In genomic region chr7:31466036-31466435, GRCh38 we compare ENCODE assay signal across 20 cellular contexts. TPM values are rescaled to one million over a fixed set of nuclear protein-coding genes. Genes with fewer than 3 reads are reported as not detected.
DNase-seq lines count a peak whose midpoint lies in the region; ATAC-seq and TF ChIP-seq lines count a peak whose summit lies in the region.
"Had no signal": no experiment of that assay in that cellular context is flagged by ENCODE, and none has a peak within 500 bp of the region (broad histone marks: within the 10 kb centered on the region; RNA-seq: fewer than 3 reads in every experiment).

No MANE protein-coding gene starts in this region.

- peaks cover 51% of the 10 kb centered on the region for H3K4me1 ChIP-seq in GM23338 (ENCODE audit: insufficient read depth)
- H3K4me1 ChIP-seq: left ventricle myocardium inferior had no signal

- H2AFZ ChIP-seq in GM23338: no peak overlapping the region
- H2AFZ ChIP-seq: PC-9 had no signal

- H3K4me3 Mint-ChIP-seq in GM23338 (peak overlapping the region; percentile 25; the same call in 2 of the 3 replicates), nephron progenitor cell (no peak overlapping the region)
- H3K4me3 Mint-ChIP-seq: activated naive CD8-positive, alpha-beta T cell; T-helper 17 cell had no signal

- H3K4me1 Mint-ChIP-seq in GM23338 (peaks cover 69% of the 10 kb centered on the region), nephron progenitor cell (peaks cover 10% of the 10 kb centered on the region)
- H3K4me1 Mint-ChIP-seq: T-helper 17 cell had no signal

- H3K79me2 ChIP-seq in GM23338 (replicated peaks; ENCODE audit: insufficient read depth): no peaks in the 10 kb centered on the region

- H3K27ac ChIP-seq in GM23338 (ENCODE audit: low read depth): peak overlapping the region; percentile 75
- H3K27ac ChIP-seq: coronary artery, left ventricle myocardium inferior, PC-9 had no signal

- ATAC-seq in GM18517 (IDR thresholded peaks at IDR 0.05; ENCODE audit: unreplicated experiment) (peak; percentile 53), GM23338 (peak; percentile 96)
- ATAC-seq: mucosa of descending colon, T-helper 17 cell had no signal

- H3K27me3 Mint-ChIP-seq in GM23338 (ENCODE audit: insufficient read depth, low read depth, poor library complexity): peaks cover 24% of the 10 kb centered on the region
- H3K27me3 Mint-ChIP-seq in nephron progenitor cell (ENCODE audit: low read depth, poor library complexity): peaks cover 12% of the 10 kb centered on the region
- H3K27me3 Mint-ChIP-seq: activated naive CD8-positive, alpha-beta T cell; T-helper 17 cell had no signal

- no peaks in the 10 kb centered on the region for H4K20me1 ChIP-seq in GM23338 (replicated peaks; ENCODE audit: insufficient read depth)

- H3K27me3 ChIP-seq in GM23338 (ENCODE audit: insufficient read depth): peaks cover 31% of the 10 kb centered on the region

- H3K4me3 ChIP-seq in GM23338: peak overlapping the region; percentile 7; the same call in 1 of the 2 replicates
- H3K4me3 ChIP-seq: coronary artery, HAP-1, left ventricle myocardium inferior, mucosa of descending colon, PC-9 had no signal

- peak overlapping the region; percentile 23 for H3K4me2 ChIP-seq in GM23338
- H3K4me2 ChIP-seq: PC-9 had no signal

- no peaks in the 10 kb centered on the region for H3K9me2 ChIP-seq in GM23338 (ENCODE audit: insufficient read depth)

- H3K36me3 Mint-ChIP-seq in GM23338 (ENCODE audit: low read depth) (no peaks in the 10 kb centered on the region), nephron progenitor cell (ENCODE audit: low read depth) (no peaks in the 10 kb centered on the region)
- H3K36me3 Mint-ChIP-seq: activated naive CD8-positive, alpha-beta T cell had no signal

- DNase-seq in GM23338 (ENCODE audit: low spot score) (peak; percentile 89), NCI-H748 (lab: John Stamatoyannopoulos, UW; ENCODE audit: unreplicated experiment) (peak; percentile 65), iPS-NIHi11 (ENCODE audit: low spot score) (peak; percentile 55), NCI-H2227 treated with DMSO at 0.1 percent for 48 hours (lab: John Stamatoyannopoulos, UW) (no peak), nephron progenitor cell (no peak), NCI-H82 treated with DMSO at 0.1 percent for 48 hours (lab: John Stamatoyannopoulos, UW; ENCODE audit: unreplicated experiment) (no peak)
- DNase-seq: activated CD8-positive, alpha-beta memory T cell treated with anti-CD3 and anti-CD28 coated beads for 24 hours; AML-193; foreskin fibroblast; left ventricle myocardium inferior; NCI-H524 treated with DMSO at 0.1 percent for 48 hours; PC-9; T-helper 17 cell had no signal

- H3F3A ChIP-seq in GM23338 (replicated peaks; ENCODE audit: low read depth): no peaks in the 10 kb centered on the region

- TF ChIP-seq CTCF in GM23338 (conservative IDR thresholded peaks at IDR 0.05; ENCODE audit: low read depth in 2 of 2) (no peak), nephron progenitor cell (IDR thresholded peaks at IDR 0.05) (no peak)

- H3K27ac Mint-ChIP-seq in GM23338 (0 out of 2 replicates have a peak overlapping the region, but pooled peaks have one; percentile 71), nephron progenitor cell (no peak overlapping the region)
- H3K27ac Mint-ChIP-seq: activated naive CD8-positive, alpha-beta T cell; T-helper 17 cell had no signal

- H3K9me3 Mint-ChIP-seq in GM23338 (no peaks in the 10 kb centered on the region; the same call in 2 of the 3 replicates), nephron progenitor cell (no peaks in the 10 kb centered on the region)

- no peaks in the 10 kb centered on the region for H3K36me3 ChIP-seq in GM23338 (ENCODE audit: insufficient read depth)
- H3K36me3 ChIP-seq: HAP-1, left ventricle myocardium inferior had no signal

TF ChIP-seq in GM23338, 12 proteins besides CTCF, POLR2A, EP300 and RAD21 (continues in another document):
- TF ChIP-seq ZNF462 (CRISPR knock-in tag; IDR thresholded peaks at IDR 0.05) (peak; percentile 4; the same call in 1 of the 2 replicates), EZH2phosphoT487 (IDR thresholded peaks at IDR 0.05; ENCODE audit: unreplicated experiment) (no peak), NANOG (IDR thresholded peaks at IDR 0.05; ENCODE audit: borderline replicate concordance) (peak; percentile 100), ZNF114 (CRISPR knock-in tag; IDR thresholded peaks at IDR 0.05) (no peak), CREB1 (CRISPR knock-in tag; IDR thresholded peaks at IDR 0.05; ENCODE audit: low read depth) (peak; percentile 80), JUNB (IDR thresholded peaks at IDR 0.05; ENCODE audit: unreplicated experiment) (no peak)

RNA-seq across cellular contexts. Expression of gene ITPRID1, which starts 47.9 kb away (rescaled TPM):
- 0.27 and 0.45 TPM in 2 replicates for total RNA-seq in GM23338 (2014; rRNA removed; shearing (Covaris generic))
- 0.05 TPM in 1 of 2 replicates, not detected in the other for polyA plus RNA-seq in GM23338 (2016; fragmentation: Nextera tagmentation; extraction: Ambion mirVana)
- total RNA-seq: endothelial cell of umbilical vein, left ventricle myocardium inferior, PC-9, pulmonary artery endothelial cell, T-helper 17 cell had no signal
- polyA plus RNA-seq: endothelial cell of umbilical vein had no signal

Comparison
In these comparisons a context has a peak if more than half of its experiments do, and no peak if none do; other contexts are left out.
1. DNase-seq: peak in GM23338 (single experiment), NCI-H748 (single experiment) and iPS-NIHi11 (single experiment); none in NCI-H2227 treated with DMSO at 0.1 percent for 48 hours (single experiment), nephron progenitor cell (single experiment) and NCI-H82 treated with DMSO at 0.1 percent for 48 hours (single experiment).